9 cellular contexts compared by ENCODE assay signal in genomic region chr3:30687930-30688570, GRCh38.
A peak's percentile ranks its signal among the peaks of the same experiment; 100 is the strongest.
DNase-seq lines count a peak whose midpoint lies in the region; ATAC-seq and TF ChIP-seq lines count a peak whose summit lies in the region.
"Had no signal": no experiment of that assay in that cellular context is flagged by ENCODE, and none has a peak within 500 bp of the region (broad histone marks: within the 10 kb centered on the region; RNA-seq: fewer than 3 reads in every experiment).

No MANE protein-coding gene starts in this region.

- no peak for TF ChIP-seq POLR2A in esophagus muscularis mucosa (IDR thresholded peaks at IDR 0.05; ENCODE audit: low read depth)

- BruUV-seq in Panc1 (replicated peaks; lab: Mats Ljungman, UMichigan) = no TSS peak

- no peak for ATAC-seq in Panc1
- ATAC-seq in GM19455 (IDR thresholded peaks at IDR 0.05; ENCODE audit: unreplicated experiment) = no peak
- no peak for ATAC-seq in GM21786 (IDR thresholded peaks at IDR 0.05; ENCODE audit: unreplicated experiment)

- no peaks in the 10 kb centered on the region for H3K9me3 Mint-ChIP-seq in CD4-positive, alpha-beta memory T cell

- no peaks in the 10 kb centered on the region for H3K27me3 ChIP-seq in CD4-positive, alpha-beta memory T cell (ENCODE audit: insufficient read depth, low read length)
- H3K27me3 ChIP-seq in Panc1 (ENCODE audit: control insufficient read depth, insufficient read depth, low read length) (no peaks in the 10 kb centered on the region), esophagus muscularis mucosa (no peaks in the 10 kb centered on the region), skeletal muscle tissue (ENCODE audit: control insufficient read depth in 3 of 3, insufficient read depth in 3 of 3, low read length in 3 of 3) (no peaks in the 10 kb centered on the region)

- no peak overlapping the region for H3K4me3 ChIP-seq in CD4-positive, alpha-beta memory T cell (ENCODE audit: low read length in 2 of 2)
- H3K4me3 ChIP-seq in Panc1 (ENCODE audit: low read depth in 2 of 2, low read length in 2 of 2) = no peak overlapping the region
- H3K4me3 ChIP-seq in esophagus muscularis mucosa = no peak overlapping the region
- H3K4me3 ChIP-seq in skeletal muscle tissue (ENCODE audit: low read length in 3 of 3) = no peak overlapping the region

- H3K36me3 Mint-ChIP-seq in CD4-positive, alpha-beta memory T cell = peaks cover 74 to 88% of the 10 kb centered on the region in 2 donors

- DNase-seq in CD4-positive, alpha-beta memory T cell = no peak
- DNase-seq in Panc1 (ENCODE audit: low read depth, low spot score) = no peak
- no peak for DNase-seq in esophagus muscularis mucosa (ENCODE audit: extremely low spot score)
- DNase-seq in NCI-H1092 treated with DMSO at 0.1 percent for 48 hours (lab: John Stamatoyannopoulos, UW) = no peak
- no peak for DNase-seq in caudate nucleus (lab: John Stamatoyannopoulos, UW)
- DNase-seq: retina had no signal

- H3K9me3 ChIP-seq in CD4-positive, alpha-beta memory T cell (ENCODE audit: control insufficient read depth in 1 of 2, low read length in 2 of 2) = no peaks in the 10 kb centered on the region
- H3K9me3 ChIP-seq in Panc1 (ENCODE audit: control insufficient read depth, insufficient read depth, low read depth, low read length) (no peaks in the 10 kb centered on the region), esophagus muscularis mucosa (no peaks in the 10 kb centered on the region), skeletal muscle tissue (ENCODE audit: control insufficient read depth in 3 of 3, low read length in 3 of 3) (no peaks in the 10 kb centered on the region)

- H3K4me1 Mint-ChIP-seq in CD4-positive, alpha-beta memory T cell = peaks cover 55 to 90% (median 72%) of the 10 kb centered on the region in 4 donors

- no peaks in the 10 kb centered on the region for H3K27me3 Mint-ChIP-seq in CD4-positive, alpha-beta memory T cell

- peak overlapping the region; percentile 19 to 91 (median 69) for H3K27ac Mint-ChIP-seq in CD4-positive, alpha-beta memory T cell

- peak overlapping the region in 2 of 8 donors; percentile 19 to 29 for H3K4me3 Mint-ChIP-seq in CD4-positive, alpha-beta memory T cell

- POLR2A ChIA-PET in CD4-positive, alpha-beta memory T cell (lab: Charles Lee; ENCODE audit: partially characterized antibody) = interaction anchor here (1.2 to 2.3 kb wide), 7 partner anchors 8 to 82 kb away, joined by 3 to 8 read pairs (median 5); partner anchors contain the start of gene TGFBR2
- POLR2A ChIA-PET in Panc1 (lab: Charles Lee) = interaction anchor here (0.5 kb wide), 1 partner anchor 80 kb away, joined by 4 read pairs; no protein-coding TSS in a partner anchor

- CTCF ChIA-PET in CD4-positive, alpha-beta memory T cell (lab: Charles Lee; ENCODE audit: partially characterized antibody) = no interaction called here
- CTCF ChIA-PET in Panc1 (lab: Charles Lee) = no interaction called here

- TF ChIP-seq CTCF in Panc1 (IDR thresholded peaks at IDR 0.05) (no peak), esophagus muscularis mucosa (IDR thresholded peaks at IDR 0.05) (no peak)

- H3K4me1 ChIP-seq in CD4-positive, alpha-beta memory T cell (ENCODE audit: insufficient read depth, low read length) = peaks cover 75% of the 10 kb centered on the region
- H3K4me1 ChIP-seq in Panc1 (ENCODE audit: control insufficient read depth, insufficient read depth, low read length) = peaks cover 35% of the 10 kb centered on the region
- peaks cover 72 to 100% (median 97%) of the 10 kb centered on the region in 4 donors for H3K4me1 ChIP-seq in esophagus muscularis mucosa
- peaks cover 31 to 54% (median 49%) of the 10 kb centered on the region in 3 donors for H3K4me1 ChIP-seq in skeletal muscle tissue (ENCODE audit: control insufficient read depth in 3 of 3, insufficient read depth in 3 of 3, low read length in 3 of 3)

- peaks cover 53% of the 10 kb centered on the region for H3K36me3 ChIP-seq in CD4-positive, alpha-beta memory T cell (ENCODE audit: insufficient read depth, low read length)
- H3K36me3 ChIP-seq in Panc1 (ENCODE audit: control insufficient read depth, insufficient read depth, low read length) = peaks cover 4% of the 10 kb centered on the region; the same call in 1 of the 2 replicates
- peaks cover 10 to 66% (median 35%) of the 10 kb centered on the region in 4 donors for H3K36me3 ChIP-seq in esophagus muscularis mucosa
- peaks cover 8 to 28% (median 19%) of the 10 kb centered on the region in 3 donors for H3K36me3 ChIP-seq in skeletal muscle tissue (ENCODE audit: control insufficient read depth in 3 of 3, insufficient read depth in 3 of 3, low read length in 3 of 3)

- H3K27ac ChIP-seq in CD4-positive, alpha-beta memory T cell (ENCODE audit: low read depth, low read length) = no peak overlapping the region
- H3K27ac ChIP-seq in Panc1 (ENCODE audit: low read length) (peak overlapping the region; percentile 20; the same call in 1 of the 2 replicates), esophagus muscularis mucosa (replicated peaks in 1 of 4) (peak overlapping the region; percentile 70 to 73 (median 73)), skeletal muscle tissue (ENCODE audit: low read depth, low read length) (peak overlapping the region; percentile 41), caudate nucleus (ENCODE audit: low read depth, low read length) (no peak overlapping the region)

- TF ChIP-seq EP300 in esophagus muscularis mucosa (IDR thresholded peaks at IDR 0.05) = no peak

- no peak overlapping the region for H3K9ac ChIP-seq in skeletal muscle tissue (ENCODE audit: low read depth in 1 of 3, low read length in 3 of 3)

- in situ Hi-C loops in Panc1 (cut with HindIII; ENCODE audit: low pct_unique_long_range_greater_than_20kb, low sequenced_read_pairs) = no loop called here

- 90% methylated on average over 8 of the region's 8 CpGs for WGBS in esophagus muscularis mucosa

- intact Hi-C loops in CD4-positive, alpha-beta memory T cell (cut with micrococcal nuclease) = no loop called here
- intact Hi-C loops in Panc1 (cut with micrococcal nuclease; ENCODE audit: unreplicated experiment) = no loop called here
- intact Hi-C loops in esophagus muscularis mucosa (cut with DNase I) = no loop called here

Comparison
In these comparisons a context has a peak if more than half of its experiments do, and no peak if none do; other contexts are left out.
1. H3K27ac ChIP-seq: peak in Panc1 (single experiment), esophagus muscularis mucosa (4 of 4) and skeletal muscle tissue (single experiment); none in CD4-positive, alpha-beta memory T cell (single experiment) and caudate nucleus (single experiment).